In the genomic region with DNA sequence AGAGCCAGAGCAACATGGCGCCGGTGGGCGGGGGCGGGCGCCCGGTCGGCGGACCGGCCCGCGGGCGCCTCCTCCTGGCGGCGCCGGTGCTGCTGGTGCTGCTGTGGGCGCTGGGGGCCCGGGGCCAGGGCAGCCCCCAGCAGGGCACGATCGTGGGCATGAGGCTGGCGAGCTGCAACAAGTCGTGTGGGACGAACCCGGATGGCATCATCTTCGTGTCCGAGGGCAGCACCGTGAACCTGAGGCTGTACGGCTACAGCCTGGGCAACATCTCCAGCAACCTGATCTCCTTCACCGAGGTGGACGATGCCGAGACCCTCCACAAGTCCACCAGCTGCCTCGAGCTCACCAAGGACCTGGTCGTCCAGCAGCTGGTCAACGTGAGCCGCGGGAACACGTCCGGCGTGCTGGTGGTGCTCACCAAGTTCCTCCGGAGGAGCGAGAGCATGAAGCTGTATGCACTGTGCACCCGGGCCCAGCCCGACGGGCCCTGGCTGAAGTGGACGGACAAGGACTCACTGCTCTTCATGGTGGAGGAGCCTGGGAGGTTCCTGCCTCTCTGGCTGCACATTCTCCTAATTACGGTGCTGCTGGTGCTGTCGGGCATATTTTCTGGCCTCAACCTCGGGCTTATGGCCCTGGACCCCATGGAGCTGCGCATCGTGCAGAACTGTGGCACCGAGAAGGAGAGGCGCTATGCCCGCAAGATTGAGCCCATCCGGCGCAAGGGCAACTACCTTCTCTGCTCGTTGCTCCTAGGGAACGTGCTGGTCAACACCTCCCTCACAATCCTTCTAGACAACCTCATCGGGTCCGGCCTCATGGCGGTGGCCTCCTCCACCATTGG, we compare ENCODE assay signal across 1 cellular context.
TF ChIP-seq lines count a peak whose summit lies in the region.

No MANE protein-coding gene starts in this region.

TF ChIP-seq in A549, 52 proteins besides CTCF, POLR2A, EP300 and RAD21 (continued from another document):
- TF ChIP-seq, protein P1, sequence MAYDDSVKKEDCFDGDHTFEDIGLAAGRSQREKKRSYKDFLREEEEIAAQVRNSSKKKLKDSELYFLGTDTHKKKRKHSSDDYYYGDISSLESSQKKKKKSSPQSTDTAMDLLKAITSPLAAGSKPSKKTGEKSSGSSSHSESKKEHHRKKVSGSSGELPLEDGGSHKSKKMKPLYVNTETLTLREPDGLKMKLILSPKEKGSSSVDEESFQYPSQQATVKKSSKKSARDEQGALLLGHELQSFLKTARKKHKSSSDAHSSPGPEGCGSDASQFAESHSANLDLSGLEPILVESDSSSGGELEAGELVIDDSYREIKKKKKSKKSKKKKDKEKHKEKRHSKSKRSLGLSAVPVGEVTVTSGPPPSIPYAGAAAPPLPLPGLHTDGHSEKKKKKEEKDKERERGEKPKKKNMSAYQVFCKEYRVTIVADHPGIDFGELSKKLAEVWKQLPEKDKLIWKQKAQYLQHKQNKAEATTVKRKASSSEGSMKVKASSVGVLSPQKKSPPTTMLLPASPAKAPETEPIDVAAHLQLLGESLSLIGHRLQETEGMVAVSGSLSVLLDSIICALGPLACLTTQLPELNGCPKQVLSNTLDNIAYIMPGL (CRISPR knock-in tag; IDR thresholded peaks at IDR 0.05; ENCODE audit: borderline replicate concordance): no peak
